ENCODE assay signal across 21 cellular contexts in genomic region chr22:42291287-42291686, GRCh38.
"Had no signal": no experiment of that assay in that cellular context is flagged by ENCODE, and none has a peak within 500 bp of the region (broad histone marks: within the 10 kb centered on the region; RNA-seq: fewer than 3 reads in every experiment).

No MANE protein-coding gene starts in this region.

- ATAC-seq: heart right ventricle; psoas muscle; sciatic nerve; stimulated activated naive B cell treated with anti-CD40 and anti-IgM and Interleukin-4, amounts not matched to agents 10 μg/mL and 1 μg/mL and 100 μg/mL, for 72 hours; stimulated activated naive CD8-positive, alpha-beta T cell treated with anti-CD3 and anti-CD28 coated beads, Interleukin-15, amount 100 ng/mL, for 72 hours had no signal

- H3K27ac Mint-ChIP-seq: nephron; stimulated activated naive B cell treated with anti-CD40 and anti-IgM and Interleukin-4, amounts not matched to agents 10 μg/mL and 1 μg/mL and 100 μg/mL, for 72 hours had no signal

- H3K27me3 Mint-ChIP-seq: naive B cell; stimulated activated naive B cell treated with anti-CD40 and anti-IgM and Interleukin-4, amounts not matched to agents 10 μg/mL and 1 μg/mL and 100 μg/mL, for 72 hours; stimulated activated naive CD8-positive, alpha-beta T cell treated with anti-CD3 and anti-CD28 coated beads, Interleukin-15, amount 100 ng/mL, for 72 hours had no signal

- H3K27ac ChIP-seq: heart right ventricle, neutrophil, psoas muscle, spleen, testis, tibial nerve had no signal

- H3K4me1 ChIP-seq: psoas muscle had no signal

- H3K4me3 Mint-ChIP-seq: naive B cell; nephron; stimulated activated naive B cell treated with anti-CD40 and anti-IgM and Interleukin-4, amounts not matched to agents 10 μg/mL and 1 μg/mL and 100 μg/mL, for 72 hours; stimulated activated naive CD8-positive, alpha-beta T cell treated with anti-CD3 and anti-CD28 coated beads, Interleukin-15, amount 100 ng/mL, for 72 hours had no signal

- H3K36me3 ChIP-seq: heart right ventricle, neutrophil, spleen, tibial nerve had no signal

- H3K9me3 ChIP-seq: heart right ventricle, neutrophil, psoas muscle, spleen, testis, tibial nerve had no signal

- H3K9me3 Mint-ChIP-seq: naive B cell; nephron; stimulated activated naive B cell treated with anti-CD40 and anti-IgM and Interleukin-4, amounts not matched to agents 10 μg/mL and 1 μg/mL and 100 μg/mL, for 72 hours; stimulated activated naive CD8-positive, alpha-beta T cell treated with anti-CD3 and anti-CD28 coated beads, Interleukin-15, amount 100 ng/mL, for 72 hours had no signal

- DNase-seq: cortex of kidney; dorsolateral prefrontal cortex; effector CD8-positive, alpha-beta T cell; heart right ventricle; hypothalamus; kidney glomerular epithelial cell; mesendoderm; naive B cell; psoas muscle; retina; spleen; stimulated activated CD4-positive, alpha-beta T cell treated with anti-CD3 and anti-CD28 coated beads, Interleukin-15, amount 100 ng/mL, for 24 hours; stimulated activated CD4-positive, alpha-beta T cell treated with anti-CD3 and anti-CD28 coated beads, Interleukin-1b, Interleukin-23, amount 100 ng/mL, for 48 hours; stimulated activated CD4-positive, alpha-beta T cell treated with anti-CD3 and anti-CD28 coated beads, Interleukin-4, amount 100 ng/mL, for 24 hours; stimulated activated naive B cell treated with anti-CD40 and anti-IgM and Interleukin-4, amounts not matched to agents 10 μg/mL and 1 μg/mL and 100 μg/mL, for 72 hours; stimulated activated naive CD8-positive, alpha-beta T cell treated with anti-CD3 and anti-CD28 coated beads, Interleukin-15, amount 100 ng/mL, for 72 hours; testis had no signal

- H3K36me3 Mint-ChIP-seq: naive B cell; stimulated activated naive B cell treated with anti-CD40 and anti-IgM and Interleukin-4, amounts not matched to agents 10 μg/mL and 1 μg/mL and 100 μg/mL, for 72 hours had no signal

- H3K27me3 ChIP-seq: dorsolateral prefrontal cortex, spleen, testis had no signal

- H3K4me3 ChIP-seq: dorsolateral prefrontal cortex, heart right ventricle, psoas muscle, spleen, testis, tibial nerve had no signal
